ENCODE assay signal across 17 cellular contexts in the genomic region with DNA sequence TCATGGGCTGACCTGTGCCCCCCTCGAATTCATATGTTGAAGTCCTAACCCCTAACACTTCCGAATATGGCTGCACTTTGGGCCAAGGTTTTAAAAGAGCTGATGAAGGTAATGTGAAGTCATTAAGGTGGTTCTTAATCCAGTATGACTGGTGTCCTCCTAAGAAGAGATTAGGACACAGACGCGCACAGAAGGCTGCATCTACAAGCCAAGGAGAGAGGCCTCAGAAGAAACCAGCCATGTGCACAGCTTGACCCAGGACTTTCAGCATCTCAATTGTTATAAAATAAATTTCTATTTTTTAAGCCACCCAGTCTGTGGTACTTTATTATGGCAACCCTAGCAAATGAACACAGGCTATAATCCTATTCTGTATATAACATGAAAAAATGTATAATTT.
DNase-seq lines count a peak whose midpoint lies in the region; ATAC-seq, FAIRE-seq and TF ChIP-seq lines count a peak whose summit lies in the region.
"Had no signal": no experiment of that assay in that cellular context is flagged by ENCODE, and none has a peak within 500 bp of the region (broad histone marks: within the 10 kb centered on the region; RNA-seq: fewer than 3 reads in every experiment).

No MANE protein-coding gene starts in this region.

- peaks cover 24% of the 10 kb centered on the region for H3K4me1 Mint-ChIP-seq in T-helper 17 cell
- H3K4me1 Mint-ChIP-seq in T-helper 2 cell treated with Interferon-gamma antibody and Interleukin-4, amounts not matched to agents 5 μg/mL and 100 μg/mL, for 36 hours (ENCODE audit: low read depth) = peaks cover 34% of the 10 kb centered on the region
- H3K4me1 Mint-ChIP-seq: CD14-positive monocyte had no signal

- ATAC-seq in T-helper 17 cell (no peak), HG03442 (IDR thresholded peaks at IDR 0.05; ENCODE audit: unreplicated experiment) (no peak)
- ATAC-seq: GM23338 had no signal

- H3K27me3 ChIP-seq in bronchial epithelial cell (ENCODE audit: control insufficient read depth, insufficient read depth, low read length) (no peaks in the 10 kb centered on the region), dorsolateral prefrontal cortex (no peaks in the 10 kb centered on the region)
- H3K27me3 ChIP-seq: BLaER1 had no signal

- DNase-seq in G401 (ENCODE audit: low spot score) (peak; percentile 74), T-helper 17 cell (no peak), bronchial epithelial cell (ENCODE audit: low read depth) (no peak), dorsolateral prefrontal cortex (peak in 1 of 10 donors; percentile 37)
- DNase-seq in T-helper 2 cell treated with Interferon-gamma antibody and Interleukin-4, amounts not matched to agents 5 μg/mL and 100 μg/mL, for 36 hours (ENCODE audit: low spot score) = no peak
- DNase-seq in activated CD8-positive, alpha-beta memory T cell treated with anti-CD3 and anti-CD28 coated beads for 24 hours = no peak
- DNase-seq: 8988T; CD4-positive, alpha-beta memory T cell; DMS153; DMS79; GF-D8; HCEC 1CT had no signal

- H3K9me3 Mint-ChIP-seq in T-helper 2 cell treated with Interferon-gamma antibody and Interleukin-4, amounts not matched to agents 5 μg/mL and 100 μg/mL, for 36 hours = peaks cover 17% of the 10 kb centered on the region

- H3K36me3 Mint-ChIP-seq in T-helper 17 cell (ENCODE audit: low read depth) = peaks cover 37% of the 10 kb centered on the region
- peaks cover 80% of the 10 kb centered on the region for H3K36me3 Mint-ChIP-seq in T-helper 2 cell treated with Interferon-gamma antibody and Interleukin-4, amounts not matched to agents 5 μg/mL and 100 μg/mL, for 36 hours (ENCODE audit: low read depth)
- H3K36me3 Mint-ChIP-seq: CD14-positive monocyte had no signal

- H3K27ac Mint-ChIP-seq in T-helper 17 cell = peak overlapping the region; percentile 88
- H3K27ac Mint-ChIP-seq in T-helper 2 cell treated with Interferon-gamma antibody and Interleukin-4, amounts not matched to agents 5 μg/mL and 100 μg/mL, for 36 hours = no peak overlapping the region
- H3K27ac Mint-ChIP-seq: CD14-positive monocyte had no signal

- peak; percentile 7 for FAIRE-seq in bronchial epithelial cell (lab: Jason Lieb, UNC)
- FAIRE-seq: H54 had no signal

- no peak overlapping the region for H3K4me3 Mint-ChIP-seq in T-helper 17 cell
- no peak overlapping the region for H3K4me3 Mint-ChIP-seq in T-helper 2 cell treated with Interferon-gamma antibody and Interleukin-4, amounts not matched to agents 5 μg/mL and 100 μg/mL, for 36 hours
- H3K4me3 Mint-ChIP-seq: CD14-positive monocyte; CD4-positive, alpha-beta memory T cell; GM23338 had no signal

- H3K36me3 ChIP-seq in bronchial epithelial cell (ENCODE audit: control insufficient read depth, insufficient read depth, low read length) = peaks cover 18% of the 10 kb centered on the region

- in situ Hi-C loops in G401 (cut with HindIII; ENCODE audit: low sequenced_read_pairs) = no loop called here

- no peak overlapping the region for H3K4me3 ChIP-seq in bronchial epithelial cell (ENCODE audit: low read depth, low read length)
- H3K4me3 ChIP-seq in dorsolateral prefrontal cortex = no peak overlapping the region
- H3K4me3 ChIP-seq: BLaER1, GM23338 had no signal

- intact Hi-C loops in dorsolateral prefrontal cortex (cut with DNase I) = no loop called here

- no peaks in the 10 kb centered on the region for H3K9me3 ChIP-seq in T-helper 17 cell (ENCODE audit: control insufficient read depth, low read length, poor library complexity, severe bottlenecking)

- H3K27ac ChIP-seq in dorsolateral prefrontal cortex = peak overlapping the region in 53 of 59 donors; percentile 36 to 87 (median 80)
- H3K27ac ChIP-seq: BLaER1 had no signal

- TF ChIP-seq CTCF in bronchial epithelial cell (IDR thresholded peaks at IDR 0.05; ENCODE audit: insufficient read depth, low read length, severe bottlenecking) (no peak), dorsolateral prefrontal cortex (IDR thresholded peaks at IDR 0.05 in 54 of 56, conservative IDR thresholded peaks at IDR 0.05 in 2 of 56; ENCODE audit: low read depth in 1 of 56, partially characterized antibody in 56 of 56) (no peak)

- no peaks in the 10 kb centered on the region for H3K27me3 Mint-ChIP-seq in T-helper 17 cell
- H3K27me3 Mint-ChIP-seq in T-helper 2 cell treated with Interferon-gamma antibody and Interleukin-4, amounts not matched to agents 5 μg/mL and 100 μg/mL, for 36 hours (ENCODE audit: low read depth) = no peaks in the 10 kb centered on the region
- H3K27me3 Mint-ChIP-seq: CD4-positive, alpha-beta memory T cell had no signal
